30 cellular contexts compared by ENCODE assay signal in genomic region chr6:43947860-43948259, GRCh38.
"Had no signal": no experiment of that assay in that cellular context is flagged by ENCODE, and none has a peak within 500 bp of the region (broad histone marks: within the 10 kb centered on the region; RNA-seq: fewer than 3 reads in every experiment).

No MANE protein-coding gene starts in this region.

- ATAC-seq: activated CD8-positive, alpha-beta T cell treated with anti-CD3 and anti-CD28 coated beads for 36 hours; activated T-helper 17 cell treated with anti-CD3 and anti-CD28 coated beads, Interleukin-2, amount 50 U/mL, for 72 hours; body of pancreas; naive thymus-derived CD8-positive, alpha-beta T cell; psoas muscle; SK-N-SH treated with all-trans-retinoic acid at 6 μM for 48 hours; stimulated activated naive B cell treated with anti-CD40 and anti-IgM and Interleukin-4, amounts not matched to agents 10 μg/mL and 1 μg/mL and 100 μg/mL, for 72 hours; T-helper 17 cell had no signal

- H3K36me3 ChIP-seq: colonic mucosa, stomach, suprapubic skin, tibial artery had no signal

- H3K9me3 ChIP-seq: body of pancreas, colonic mucosa, psoas muscle had no signal

- H3K27ac ChIP-seq: body of pancreas, colonic mucosa, parathyroid adenoma, psoas muscle, stomach, suprapubic skin, tibial artery had no signal

- H3K4me1 ChIP-seq: colonic mucosa, parathyroid adenoma, psoas muscle, suprapubic skin, tibial artery had no signal

- H3K27me3 Mint-ChIP-seq: activated CD8-positive, alpha-beta T cell treated with anti-CD3 and anti-CD28 coated beads for 36 hours; activated naive CD8-positive, alpha-beta T cell had no signal

- H3K27me3 ChIP-seq: body of pancreas, colonic mucosa, stomach, suprapubic skin, tibial artery had no signal

- H3K79me2 ChIP-seq: parathyroid adenoma had no signal

- H3K27ac Mint-ChIP-seq: activated CD4-positive, alpha-beta T cell treated with anti-CD3 and anti-CD28 coated beads, Interleukin-2, amount 10 ng/mL, durations not matched to agents 24 days and 14 days; activated CD8-positive, alpha-beta T cell treated with anti-CD3 and anti-CD28 coated beads for 36 hours; activated naive CD8-positive, alpha-beta T cell; activated T-helper 17 cell treated with anti-CD3 and anti-CD28 coated beads, Interleukin-2, amount 50 U/mL, for 72 hours; stimulated activated naive B cell treated with anti-CD40 and anti-IgM and Interleukin-4, amounts not matched to agents 10 μg/mL and 1 μg/mL and 100 μg/mL, for 72 hours; T-helper 17 cell had no signal

- H3K9ac ChIP-seq: parathyroid adenoma had no signal

- H3K4me3 ChIP-seq: body of pancreas, colonic mucosa, psoas muscle, smooth muscle cell, stomach, suprapubic skin, tibial artery had no signal

- H3K4me3 Mint-ChIP-seq: activated CD4-positive, alpha-beta T cell treated with anti-CD3 and anti-CD28 coated beads, Interleukin-2, amount 10 ng/mL, durations not matched to agents 24 days and 14 days; activated CD8-positive, alpha-beta T cell treated with anti-CD3 and anti-CD28 coated beads for 36 hours; activated naive CD8-positive, alpha-beta T cell; activated T-helper 17 cell treated with anti-CD3 and anti-CD28 coated beads, Interleukin-2, amount 50 U/mL, for 72 hours; naive thymus-derived CD8-positive, alpha-beta T cell; neural crest cell; stimulated activated naive B cell treated with anti-CD40 and anti-IgM and Interleukin-4, amounts not matched to agents 10 μg/mL and 1 μg/mL and 100 μg/mL, for 72 hours; T-helper 17 cell had no signal

- DNase-seq: activated CD4-positive, alpha-beta T cell treated with anti-CD3 and anti-CD28 coated beads, Interleukin-2, amount 10 ng/mL, durations not matched to agents 24 days and 14 days; activated CD4-positive, CD25-positive, alpha-beta regulatory T cell treated with anti-CD3 and anti-CD28 coated beads, Interleukin-2, amount 50 U/mL, for 72 hours; activated CD8-positive, alpha-beta T cell treated with anti-CD3 and anti-CD28 coated beads for 36 hours; activated naive CD4-positive, alpha-beta T cell; activated T-cell treated with anti-CD3 and anti-CD28 coated beads, Interleukin-2, amount 50 U/mL, for 1 hour; aorta; body of pancreas; cerebellar nuclear complex; colonic mucosa; effector CD8-positive, alpha-beta T cell; glutamatergic neuron; mammary epithelial cell; nucleus accumbens; psoas muscle; stimulated activated CD4-positive, alpha-beta T cell treated with anti-CD3 and anti-CD28 coated beads, Interleukin-1b, Interleukin-23, amount 100 ng/mL, for 48 hours; stimulated activated CD4-positive, alpha-beta T cell treated with anti-CD3 and anti-CD28 coated beads, Interleukin-4, amount 100 ng/mL, for 4 hours; stimulated activated CD8-positive, alpha-beta memory T cell treated with anti-CD3 and anti-CD28 coated beads, Interleukin-4, amount 100 ng/mL, for 48 hours; stimulated activated naive B cell treated with anti-CD40 and anti-IgM and Interleukin-4, amounts not matched to agents 10 μg/mL and 1 μg/mL and 100 μg/mL, for 72 hours; stomach; T1000; tibial artery had no signal

- H3K4me1 Mint-ChIP-seq: activated CD4-positive, alpha-beta T cell treated with anti-CD3 and anti-CD28 coated beads, Interleukin-2, amount 10 ng/mL, durations not matched to agents 24 days and 14 days; activated T-helper 17 cell treated with anti-CD3 and anti-CD28 coated beads, Interleukin-2, amount 50 U/mL, for 72 hours; naive thymus-derived CD8-positive, alpha-beta T cell; stimulated activated naive B cell treated with anti-CD40 and anti-IgM and Interleukin-4, amounts not matched to agents 10 μg/mL and 1 μg/mL and 100 μg/mL, for 72 hours had no signal
